ENCODE assay signal across 1 cellular context in the genomic region with DNA sequence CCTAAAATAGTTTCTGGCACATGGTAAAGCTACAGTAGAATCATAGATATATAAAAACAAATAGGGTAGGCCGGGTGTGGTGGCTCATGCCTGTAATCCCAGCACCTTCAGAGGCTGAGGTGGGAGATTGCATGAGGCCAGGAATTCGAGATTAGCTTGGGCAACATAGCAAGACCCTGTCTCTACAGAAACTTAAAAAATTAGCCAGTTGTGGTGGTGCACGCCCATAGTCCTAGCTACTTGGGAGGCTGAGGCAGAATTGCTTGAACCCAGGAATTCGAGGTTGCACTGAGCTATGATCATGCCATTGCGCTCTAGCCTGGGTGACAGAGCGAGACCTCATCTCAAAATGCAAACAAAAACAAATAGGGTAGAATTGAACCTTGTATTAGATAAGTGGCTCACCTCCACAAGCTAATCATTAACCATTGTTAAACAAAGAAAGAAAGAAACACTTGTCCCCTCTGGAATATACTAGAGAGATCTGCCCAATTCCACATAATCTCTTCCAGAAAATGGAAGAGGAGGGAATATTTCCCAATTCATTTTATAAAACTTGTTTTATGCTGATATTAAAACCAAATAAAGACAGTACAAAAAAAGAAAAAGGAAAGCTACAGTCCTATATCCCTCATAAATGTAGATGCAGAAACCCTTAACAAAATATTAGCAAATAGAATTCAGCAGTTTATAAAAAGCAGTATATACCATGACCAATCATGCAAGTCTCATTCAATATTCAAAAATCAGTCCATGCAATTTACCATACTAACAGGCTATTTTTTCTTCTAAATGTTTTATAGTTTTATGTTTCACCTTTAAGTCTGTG.
A peak's percentile ranks its signal among the peaks of the same experiment; 100 is the strongest.
TF ChIP-seq lines count a peak whose summit lies in the region.

No MANE protein-coding gene starts in this region.

TF ChIP-seq in GM12878, 131 proteins besides CTCF, POLR2A, EP300 and RAD21:
- no peak for TF ChIP-seq ZZZ3 (IDR thresholded peaks at IDR 0.05; ENCODE audit: control insufficient read depth, insufficient read length, low read depth)
- 0 out of 2 replicates have a peak, but pooled peaks have one; percentile 33 for TF ChIP-seq TCF7 (IDR thresholded peaks at IDR 0.05; ENCODE audit: borderline replicate concordance)
- TF ChIP-seq FOS (IDR thresholded peaks at IDR 0.05; ENCODE audit: borderline replicate concordance, extremely low read depth, insufficient read length): no peak
